Comparison of ENCODE assay signal across 9 cellular contexts in genomic region chr2:60104514-60105501, GRCh38.
A peak's percentile ranks its signal among the peaks of the same experiment; 100 is the strongest.
DNase-seq lines count a peak whose midpoint lies in the region; ATAC-seq and TF ChIP-seq lines count a peak whose summit lies in the region.
"Had no signal": no experiment of that assay in that cellular context is flagged by ENCODE, and none has a peak within 500 bp of the region (broad histone marks: within the 10 kb centered on the region; RNA-seq: fewer than 3 reads in every experiment).

No MANE protein-coding gene starts in this region.

- peaks cover 8% of the 10 kb centered on the region; the same call in 1 of the 2 replicates for H3K27me3 ChIP-seq in PC-3 (ENCODE audit: low read length)

- intact Hi-C loops in PC-3 (cut with micrococcal nuclease): no loop called here

- DNase-seq in PC-3: peak; percentile 3
- DNase-seq in naive B cell: peak; percentile 46
- DNase-seq in NCI-H2227 treated with DMSO at 0.1 percent for 48 hours (lab: John Stamatoyannopoulos, UW): no peak
- DNase-seq in ureter (ENCODE audit: low spot score): no peak
- DNase-seq in 8988T: no peak
- DNase-seq in NCI-H510A treated with DMSO at 0.1 percent for 48 hours (lab: John Stamatoyannopoulos, UW): no peak
- DNase-seq: stimulated activated naive CD4-positive, alpha-beta T cell treated with Interleukin-2 at 50 U/mL for 16 hours had no signal

- ATAC-seq in GM18511 (IDR thresholded peaks at IDR 0.05; ENCODE audit: unreplicated experiment): peak; percentile 71
- ATAC-seq in HG02938 (IDR thresholded peaks at IDR 0.05; ENCODE audit: unreplicated experiment): peak; percentile 82
- ATAC-seq in PC-3: no peak
- ATAC-seq in naive B cell (ENCODE audit: low read depth in 2 of 2): peak; percentile 93

- no peaks in the 10 kb centered on the region for H3K36me3 ChIP-seq in PC-3 (ENCODE audit: low read depth, low read length)

- no peaks in the 10 kb centered on the region for H3K36me3 Mint-ChIP-seq in naive B cell

- CTCF ChIA-PET in PC-3 (lab: Charles Lee): no interaction called here

- H3K9ac ChIP-seq in PC-3 (ENCODE audit: low read length): no peak overlapping the region

- H3K9me3 Mint-ChIP-seq in naive B cell: no peaks in the 10 kb centered on the region

- no peaks in the 10 kb centered on the region for H3K79me2 ChIP-seq in PC-3 (ENCODE audit: low read length)

- peak overlapping the region in 5 of 6 donors; percentile 0 to 90 (median 16) for H3K27ac Mint-ChIP-seq in naive B cell

- BruUV-seq in PC-3 (replicated peaks; lab: Mats Ljungman, UMichigan): no TSS peak

- POLR2A ChIA-PET in PC-3 (lab: Charles Lee; ENCODE audit: unreplicated experiment): no interaction called here

- no peaks in the 10 kb centered on the region for H3K9me2 ChIP-seq in PC-3 (replicated peaks; ENCODE audit: low read length)

- peaks cover 22 to 34% (median 24%) of the 10 kb centered on the region in 3 donors for H3K4me1 Mint-ChIP-seq in naive B cell

- H3K4me1 ChIP-seq in PC-3 (ENCODE audit: insufficient read depth, low read length): no peaks in the 10 kb centered on the region

- no peak for TF ChIP-seq CTCF in PC-3 (conservative IDR thresholded peaks at IDR 0.05; ENCODE audit: low read depth, low read length)

- no peaks in the 10 kb centered on the region for H4K20me1 ChIP-seq in PC-3 (ENCODE audit: low read length)

- no peak overlapping the region for H2AFZ ChIP-seq in PC-3 (ENCODE audit: low read length)

- no peak overlapping the region for H3K4me3 ChIP-seq in PC-3 (ENCODE audit: low read length)

- H3K9me3 ChIP-seq in PC-3 (ENCODE audit: low read length): no peaks in the 10 kb centered on the region

- H3K4me3 Mint-ChIP-seq in naive B cell: peak overlapping the region; percentile 43 to 93 (median 88)

- no peaks in the 10 kb centered on the region for H3F3A ChIP-seq in PC-3 (ENCODE audit: low read length, unreplicated experiment)

- H3K4me2 ChIP-seq in PC-3 (ENCODE audit: low read length): no peak overlapping the region

- H3K27me3 Mint-ChIP-seq in naive B cell: no peaks in the 10 kb centered on the region

- H3K27ac ChIP-seq in PC-3 (ENCODE audit: low read length): no peak overlapping the region

Comparison
In these comparisons a context has a peak if more than half of its experiments do, and no peak if none do; other contexts are left out.
1. DNase-seq: peak in PC-3 (single experiment) and naive B cell (single experiment); none in NCI-H2227 treated with DMSO at 0.1 percent for 48 hours (single experiment), ureter (single experiment), 8988T (single experiment) and NCI-H510A treated with DMSO at 0.1 percent for 48 hours (single experiment).